8 cellular contexts compared by ENCODE assay signal in the genomic region with DNA sequence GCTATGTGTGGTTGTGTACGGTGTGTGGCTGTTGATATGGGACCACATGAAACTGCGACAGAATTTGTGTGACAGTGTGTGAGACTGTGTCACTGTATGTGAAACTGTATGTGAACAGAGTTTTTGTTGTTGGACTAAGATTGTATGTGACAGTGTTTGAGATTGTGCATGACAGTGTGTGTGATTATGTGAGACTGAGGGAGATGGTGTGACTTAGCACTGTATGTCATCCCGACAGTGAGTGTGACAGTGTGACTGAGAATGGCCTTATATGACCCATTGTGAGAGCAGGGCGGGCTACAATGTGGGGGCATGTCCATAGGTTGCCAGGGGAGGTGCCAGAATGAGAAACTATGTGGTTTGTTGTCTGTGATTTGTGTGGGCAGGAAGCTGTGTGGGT. TPM values are rescaled to one million over a fixed set of nuclear protein-coding genes. Genes with fewer than 3 reads are reported as not detected.
DNase-seq lines count a peak whose midpoint lies in the region; ATAC-seq and TF ChIP-seq lines count a peak whose summit lies in the region.

No MANE protein-coding gene starts in this region.

- H3K36me3 Mint-ChIP-seq in T-helper 17 cell (ENCODE audit: low read depth) = peaks cover 14% of the 10 kb centered on the region

- 91% methylated on average over 4 of the region's 4 CpGs for WGBS in esophagus muscularis mucosa

- H3K27me3 Mint-ChIP-seq in T-helper 17 cell = no peaks in the 10 kb centered on the region

- DNase-seq in HFF-Myc (ENCODE audit: extremely low read depth, low read depth) = no peak
- no peak for DNase-seq in T-helper 17 cell
- no peak for DNase-seq in esophagus muscularis mucosa (ENCODE audit: extremely low spot score)
- DNase-seq in retinal pigment epithelial cell (ENCODE audit: low read depth) = no peak
- no peak for DNase-seq in Peyer's patch
- no peak for DNase-seq in NK-92 treated with Interleukin-12 subunit alpha and Interleukin-12 subunit beta, amount 100 ng/mL, for 24 hours (lab: John Stamatoyannopoulos, UW)
- DNase-seq in HuH-7.5 (ENCODE audit: low spot score) = no peak

- H3K27me3 ChIP-seq in esophagus muscularis mucosa (no peaks in the 10 kb centered on the region), Peyer's patch (no peaks in the 10 kb centered on the region)

- H3K36me3 ChIP-seq in esophagus muscularis mucosa (peaks cover 33 to 41% (median 36%) of the 10 kb centered on the region in 4 donors), Peyer's patch (peaks cover 0 to 32% (median 0%) of the 10 kb centered on the region in 3 donors)

- TF ChIP-seq CTCF in HFF-Myc (IDR thresholded peaks at IDR 0.05; ENCODE audit: low read depth, low read length, missing control alignments) (no peak), esophagus muscularis mucosa (IDR thresholded peaks at IDR 0.05) (no peak), retinal pigment epithelial cell (conservative IDR thresholded peaks at IDR 0.05; ENCODE audit: low read depth, low read length) (no peak), Peyer's patch (IDR thresholded peaks at IDR 0.05) (no peak)

- peaks cover 10% of the 10 kb centered on the region for H3K4me1 Mint-ChIP-seq in T-helper 17 cell

- ATAC-seq in T-helper 17 cell (no peak), GM21825 (IDR thresholded peaks at IDR 0.05; ENCODE audit: unreplicated experiment) (no peak)

- peaks cover 15 to 21% (median 18%) of the 10 kb centered on the region in 4 donors for H3K4me1 ChIP-seq in esophagus muscularis mucosa
- peaks cover 0 to 8% (median 2%) of the 10 kb centered on the region in 4 donors for H3K4me1 ChIP-seq in Peyer's patch

- no peak for TF ChIP-seq EP300 in esophagus muscularis mucosa (IDR thresholded peaks at IDR 0.05)

- TF ChIP-seq POLR2A in esophagus muscularis mucosa (IDR thresholded peaks at IDR 0.05; ENCODE audit: low read depth) (no peak), Peyer's patch (IDR thresholded peaks at IDR 0.05) (no peak)

- H3K27ac ChIP-seq in esophagus muscularis mucosa (replicated peaks in 1 of 4) = no peak overlapping the region
- H3K27ac ChIP-seq in Peyer's patch = no peak overlapping the region

- H3K4me3 ChIP-seq in HFF-Myc (replicated peaks; ENCODE audit: low read depth, low read length) (peak overlapping the region; percentile 64), esophagus muscularis mucosa (peak overlapping the region; percentile 71 to 88 (median 80)), retinal pigment epithelial cell (ENCODE audit: low read length) (peak overlapping the region; percentile 72), Peyer's patch (peak overlapping the region in 2 of 4 donors; percentile 85 to 96)

- H3K9me3 ChIP-seq in T-helper 17 cell (ENCODE audit: control insufficient read depth, low read length, poor library complexity, severe bottlenecking) (peaks cover 11% of the 10 kb centered on the region), esophagus muscularis mucosa (peaks cover 0 to 52% (median 42%) of the 10 kb centered on the region in 4 donors), Peyer's patch (peaks cover 0 to 56% (median 0%) of the 10 kb centered on the region in 4 donors)

- intact Hi-C loops in esophagus muscularis mucosa (cut with DNase I) = loop anchor here (10.0 kb wide), 1 partner anchor 190 kb away; a partner anchor contains a TSS

- peak overlapping the region; percentile 78 for H3K4me3 Mint-ChIP-seq in T-helper 17 cell

- no peak overlapping the region for H3K27ac Mint-ChIP-seq in T-helper 17 cell

RNA-seq across cellular contexts. Expression of a gene that starts 0.9 kb away (rescaled TPM):
- 1 to 10 TPM; 1.7 to 2.7 TPM for total RNA-seq in T-helper 17 cell
- 10 to 100 TPM in 1 of 4 donors, 1 to 10 TPM in 3; 3.8 to 11.8 (median 6.6) TPM for total RNA-seq in esophagus muscularis mucosa
- 1 to 10 TPM; 1.3 to 3.6 (median 3.3) TPM for total RNA-seq in Peyer's patch

RNA-seq across cellular contexts. Expression of a gene that starts 11.7 kb away (rescaled TPM):
- total RNA-seq in T-helper 17 cell (1 to 10 TPM; 3.2 to 3.9 TPM), esophagus muscularis mucosa (1 to 10 TPM; 4.1 to 5.5 (median 4.8) TPM), Peyer's patch (10 to 100 TPM in 1 of 4 donors, 1 to 10 TPM in 3; 1.9 to 10.7 (median 3.0) TPM)
